In the genomic region with DNA sequence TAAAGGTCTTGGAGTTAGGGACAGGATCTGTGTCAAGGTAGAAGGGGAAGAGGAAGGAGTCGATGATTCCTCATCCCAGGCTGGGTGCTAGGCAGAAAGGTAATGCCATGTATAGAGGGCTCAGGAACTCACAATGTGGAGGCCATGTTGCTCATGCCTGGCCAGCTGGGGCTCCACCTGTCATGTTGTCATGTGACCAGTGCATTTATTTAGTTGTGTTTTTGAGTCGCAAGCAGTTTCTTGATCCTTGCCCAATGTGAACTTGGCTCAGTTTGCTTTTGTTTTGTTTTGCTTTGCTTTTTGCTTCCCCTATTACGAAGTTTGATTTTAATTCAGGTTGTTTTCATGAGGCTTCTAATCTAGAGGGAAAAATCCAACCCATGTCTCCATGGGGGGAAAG, we compare ENCODE assay signal across 2 cellular contexts.
TF ChIP-seq lines count a peak whose summit lies in the region.

No MANE protein-coding gene starts in this region.

TF ChIP-seq in GM23338, 12 proteins besides CTCF, POLR2A, EP300 and RAD21 (continues in another document):
- TF ChIP-seq JUNB (IDR thresholded peaks at IDR 0.05; ENCODE audit: unreplicated experiment) (no peak), ZNF331 (CRISPR knock-in tag; IDR thresholded peaks at IDR 0.05; ENCODE audit: low read depth) (no peak), ZNF114 (CRISPR knock-in tag; IDR thresholded peaks at IDR 0.05) (no peak), NANOG (IDR thresholded peaks at IDR 0.05; ENCODE audit: borderline replicate concordance) (no peak), STAT1 (IDR thresholded peaks at IDR 0.05; ENCODE audit: unreplicated experiment) (no peak), CREB1 (CRISPR knock-in tag; IDR thresholded peaks at IDR 0.05; ENCODE audit: low read depth) (no peak), EZH2phosphoT487 (IDR thresholded peaks at IDR 0.05; ENCODE audit: unreplicated experiment) (no peak), EZH2 (IDR thresholded peaks at IDR 0.05; ENCODE audit: low read depth, unreplicated experiment) (no peak), ETS1 (IDR thresholded peaks at IDR 0.05) (no peak), POLR2AphosphoS5 (IDR thresholded peaks at IDR 0.05; ENCODE audit: low read depth) (no peak)
- TF ChIP-seq, protein P1, sequence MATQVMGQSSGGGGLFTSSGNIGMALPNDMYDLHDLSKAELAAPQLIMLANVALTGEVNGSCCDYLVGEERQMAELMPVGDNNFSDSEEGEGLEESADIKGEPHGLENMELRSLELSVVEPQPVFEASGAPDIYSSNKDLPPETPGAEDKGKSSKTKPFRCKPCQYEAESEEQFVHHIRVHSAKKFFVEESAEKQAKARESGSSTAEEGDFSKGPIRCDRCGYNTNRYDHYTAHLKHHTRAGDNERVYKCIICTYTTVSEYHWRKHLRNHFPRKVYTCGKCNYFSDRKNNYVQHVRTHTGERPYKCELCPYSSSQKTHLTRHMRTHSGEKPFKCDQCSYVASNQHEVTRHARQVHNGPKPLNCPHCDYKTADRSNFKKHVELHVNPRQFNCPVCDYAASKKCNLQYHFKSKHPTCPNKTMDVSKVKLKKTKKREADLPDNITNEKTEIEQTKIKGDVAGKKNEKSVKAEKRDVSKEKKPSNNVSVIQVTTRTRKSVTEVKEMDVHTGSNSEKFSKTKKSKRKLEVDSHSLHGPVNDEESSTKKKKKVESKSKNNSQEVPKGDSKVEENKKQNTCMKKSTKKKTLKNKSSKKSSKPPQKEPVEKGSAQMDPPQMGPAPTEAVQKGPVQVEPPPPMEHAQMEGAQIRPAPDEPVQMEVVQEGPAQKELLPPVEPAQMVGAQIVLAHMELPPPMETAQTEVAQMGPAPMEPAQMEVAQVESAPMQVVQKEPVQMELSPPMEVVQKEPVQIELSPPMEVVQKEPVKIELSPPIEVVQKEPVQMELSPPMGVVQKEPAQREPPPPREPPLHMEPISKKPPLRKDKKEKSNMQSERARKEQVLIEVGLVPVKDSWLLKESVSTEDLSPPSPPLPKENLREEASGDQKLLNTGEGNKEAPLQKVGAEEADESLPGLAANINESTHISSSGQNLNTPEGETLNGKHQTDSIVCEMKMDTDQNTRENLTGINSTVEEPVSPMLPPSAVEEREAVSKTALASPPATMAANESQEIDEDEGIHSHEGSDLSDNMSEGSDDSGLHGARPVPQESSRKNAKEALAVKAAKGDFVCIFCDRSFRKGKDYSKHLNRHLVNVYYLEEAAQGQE (IDR thresholded peaks at IDR 0.05; ENCODE audit: unreplicated experiment) = no peak

TF ChIP-seq in WTC11, 78 proteins besides CTCF, POLR2A, EP300 and RAD21:
- no peak for TF ChIP-seq JUN (CRISPR knock-in tag; IDR thresholded peaks at IDR 0.05)
- TF ChIP-seq, protein P2, sequence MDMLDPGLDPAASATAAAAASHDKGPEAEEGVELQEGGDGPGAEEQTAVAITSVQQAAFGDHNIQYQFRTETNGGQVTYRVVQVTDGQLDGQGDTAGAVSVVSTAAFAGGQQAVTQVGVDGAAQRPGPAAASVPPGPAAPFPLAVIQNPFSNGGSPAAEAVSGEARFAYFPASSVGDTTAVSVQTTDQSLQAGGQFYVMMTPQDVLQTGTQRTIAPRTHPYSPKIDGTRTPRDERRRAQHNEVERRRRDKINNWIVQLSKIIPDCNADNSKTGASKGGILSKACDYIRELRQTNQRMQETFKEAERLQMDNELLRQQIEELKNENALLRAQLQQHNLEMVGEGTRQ (CRISPR knock-in tag; IDR thresholded peaks at IDR 0.05) = peak; percentile 53; the same call in 1 of the 2 replicates
TF ChIP-seq in WTC11: peak in this region for 1.
